8 cellular contexts compared by ENCODE assay signal in genomic region chr9:75002422-75003023, GRCh38. TPM values are rescaled to one million over a fixed set of nuclear protein-coding genes. Genes with fewer than 3 reads are reported as not detected.
DNase-seq lines count a peak whose midpoint lies in the region; ATAC-seq lines count a peak whose summit lies in the region.

No MANE protein-coding gene starts in this region.

- H2BK12ac ChIP-seq in mesenchymal stem cell (ENCODE audit: low read length in 2 of 2) (no peak overlapping the region), trophoblast cell (ENCODE audit: low read length) (no peak overlapping the region)

- no peak overlapping the region for H3K4me3 ChIP-seq in mesenchymal stem cell (ENCODE audit: insufficient read depth in 1 of 2, low read depth in 1 of 2, low read length in 2 of 2)
- H3K4me3 ChIP-seq in trophoblast cell (ENCODE audit: low read depth, low read length) = no peak overlapping the region

- no peak overlapping the region for H3K18ac ChIP-seq in mesenchymal stem cell (ENCODE audit: low read depth in 1 of 2, low read length in 2 of 2)
- H3K18ac ChIP-seq in trophoblast cell (ENCODE audit: low read length) = no peak overlapping the region

- 95% methylated on average over 3 of the region's 4 CpGs for WGBS in mesenchymal stem cell
- WGBS in trophoblast cell (ENCODE audit: extremely low coverage, insufficient coverage, insufficient read length) = no CpG with 5 or more reads among the region's 4 CpGs

- H3K4me2 ChIP-seq in mesenchymal stem cell (ENCODE audit: low read length, poor library complexity, severe bottlenecking) (no peak overlapping the region), trophoblast cell (ENCODE audit: low read length) (no peak overlapping the region)

- H4K8ac ChIP-seq in mesenchymal stem cell (ENCODE audit: low read length) (no peak overlapping the region), trophoblast cell (ENCODE audit: low read depth, low read length) (no peak overlapping the region)

- peaks cover 0 to 10% of the 10 kb centered on the region in 2 experiments for H3K36me3 ChIP-seq in mesenchymal stem cell (ENCODE audit: control insufficient read depth in 1 of 2, insufficient read depth in 2 of 2, low read depth in 1 of 2, low read length in 2 of 2)
- H3K36me3 ChIP-seq in trophoblast cell (ENCODE audit: control insufficient read depth in 1 of 2, insufficient read depth in 2 of 2, low read length in 2 of 2) = peaks cover 0 to 3% of the 10 kb centered on the region in 2 experiments

- H3K23ac ChIP-seq in mesenchymal stem cell (ENCODE audit: low read length in 2 of 2) (no peak overlapping the region), trophoblast cell (ENCODE audit: low read length) (no peak overlapping the region)

- H2BK5ac ChIP-seq in mesenchymal stem cell (ENCODE audit: low read depth, low read length, poor library complexity, severe bottlenecking) (no peak overlapping the region), trophoblast cell (ENCODE audit: low read depth, low read length, poor library complexity) (no peak overlapping the region)

- H3K9ac ChIP-seq in mesenchymal stem cell (ENCODE audit: low read length) (peak overlapping the region; percentile 79), trophoblast cell (ENCODE audit: low read length) (no peak overlapping the region)

- H4K91ac ChIP-seq in mesenchymal stem cell (ENCODE audit: low read length) (no peak overlapping the region), trophoblast cell (ENCODE audit: low read depth, low read length) (no peak overlapping the region)

- no peak overlapping the region for H3K14ac ChIP-seq in mesenchymal stem cell (ENCODE audit: low read length in 2 of 2)
- no peak overlapping the region for H3K14ac ChIP-seq in trophoblast cell (ENCODE audit: low read length)

- H3K79me2 ChIP-seq in trophoblast cell (ENCODE audit: control insufficient read depth, insufficient read depth, low read length, poor library complexity) = no peaks in the 10 kb centered on the region

- no peak overlapping the region for H2BK120ac ChIP-seq in mesenchymal stem cell (ENCODE audit: low read depth, low read length)
- no peak overlapping the region for H2BK120ac ChIP-seq in trophoblast cell (ENCODE audit: insufficient read depth, low read length, poor library complexity)

- no peaks in the 10 kb centered on the region for H3K9me3 ChIP-seq in mesenchymal stem cell (ENCODE audit: control insufficient read depth, low read length)
- H3K9me3 ChIP-seq in trophoblast cell (ENCODE audit: insufficient read depth, low read depth, low read length) = no peaks in the 10 kb centered on the region

- H2AK5ac ChIP-seq in mesenchymal stem cell (ENCODE audit: low read length, severe bottlenecking) (no peak overlapping the region), trophoblast cell (ENCODE audit: low read length) (no peak overlapping the region)

- H3K79me1 ChIP-seq in mesenchymal stem cell (replicated peaks; ENCODE audit: low read length, poor library complexity, severe bottlenecking) (peaks cover 2% of the 10 kb centered on the region), trophoblast cell (ENCODE audit: low read length) (no peaks in the 10 kb centered on the region)

- no peak overlapping the region for H2BK15ac ChIP-seq in mesenchymal stem cell (ENCODE audit: low read depth, poor library complexity, severe bottlenecking)

- H3K4ac ChIP-seq in mesenchymal stem cell (ENCODE audit: low read depth in 1 of 2, low read length in 2 of 2) (no peak overlapping the region), trophoblast cell (ENCODE audit: low read depth, low read length) (no peak overlapping the region)

- H3K27ac ChIP-seq in mesenchymal stem cell (ENCODE audit: low read length, poor library complexity, severe bottlenecking) (no peak overlapping the region), trophoblast cell (ENCODE audit: low read depth, low read length) (no peak overlapping the region)

- H3K27me3 ChIP-seq in mesenchymal stem cell (ENCODE audit: control insufficient read depth in 1 of 2, insufficient read depth in 1 of 2, low read length in 2 of 2) = no peaks in the 10 kb centered on the region
- no peaks in the 10 kb centered on the region for H3K27me3 ChIP-seq in trophoblast cell (ENCODE audit: insufficient read depth, low read length)

- ATAC-seq in GM18870 (IDR thresholded peaks at IDR 0.05; ENCODE audit: unreplicated experiment) (peak; percentile 19), GM21619 (IDR thresholded peaks at IDR 0.05; ENCODE audit: unreplicated experiment) (peak; percentile 28), HG03378 (IDR thresholded peaks at IDR 0.05; ENCODE audit: unreplicated experiment) (peak; percentile 29)

- DNase-seq in mesenchymal stem cell (no peak), kidney glomerular epithelial cell (lab: John Stamatoyannopoulos, UW) (no peak), MV-4-11 (lab: John Stamatoyannopoulos, UW) (no peak), trophoblast cell (no peak), epidermal melanocyte (ENCODE audit: insufficient read length, low spot score) (no peak)

- no peak overlapping the region for H4K12ac ChIP-seq in trophoblast cell (ENCODE audit: low read depth, low read length)

- H2AFZ ChIP-seq in mesenchymal stem cell (ENCODE audit: low read depth, low read length) = no peak overlapping the region
- H2AFZ ChIP-seq in trophoblast cell (ENCODE audit: insufficient read depth, low read length, poor library complexity) = no peak overlapping the region

- no peaks in the 10 kb centered on the region for H3K4me1 ChIP-seq in mesenchymal stem cell (ENCODE audit: control insufficient read depth, insufficient read depth, low read depth, low read length)
- H3K4me1 ChIP-seq in trophoblast cell (ENCODE audit: control insufficient read depth in 1 of 2, insufficient read depth in 2 of 2, low read length in 2 of 2) = no peaks in the 10 kb centered on the region

RNA-seq across cellular contexts. Expression of gene CARNMT1, which starts 25.6 kb away (rescaled TPM):
- 10.2 TPM for polyA plus RNA-seq in mesenchymal stem cell (2013, experiment 1 of 2)
- 10.4 TPM for polyA plus RNA-seq in mesenchymal stem cell (2013, experiment 2 of 2)
- polyA plus RNA-seq in trophoblast cell (2013) = 7.7 and 8.1 TPM in 2 replicates

RNA-seq across cellular contexts. Expression of gene C9orf40, which starts 49.8 kb away (rescaled TPM):
- polyA plus RNA-seq in mesenchymal stem cell (2013, experiment 1 of 2) = 4.3 TPM
- 4.7 TPM for polyA plus RNA-seq in mesenchymal stem cell (2013, experiment 2 of 2)
- 10.2 TPM in 2 replicates for polyA plus RNA-seq in trophoblast cell (2013)
